8 cellular contexts compared by ENCODE assay signal in the genomic region with DNA sequence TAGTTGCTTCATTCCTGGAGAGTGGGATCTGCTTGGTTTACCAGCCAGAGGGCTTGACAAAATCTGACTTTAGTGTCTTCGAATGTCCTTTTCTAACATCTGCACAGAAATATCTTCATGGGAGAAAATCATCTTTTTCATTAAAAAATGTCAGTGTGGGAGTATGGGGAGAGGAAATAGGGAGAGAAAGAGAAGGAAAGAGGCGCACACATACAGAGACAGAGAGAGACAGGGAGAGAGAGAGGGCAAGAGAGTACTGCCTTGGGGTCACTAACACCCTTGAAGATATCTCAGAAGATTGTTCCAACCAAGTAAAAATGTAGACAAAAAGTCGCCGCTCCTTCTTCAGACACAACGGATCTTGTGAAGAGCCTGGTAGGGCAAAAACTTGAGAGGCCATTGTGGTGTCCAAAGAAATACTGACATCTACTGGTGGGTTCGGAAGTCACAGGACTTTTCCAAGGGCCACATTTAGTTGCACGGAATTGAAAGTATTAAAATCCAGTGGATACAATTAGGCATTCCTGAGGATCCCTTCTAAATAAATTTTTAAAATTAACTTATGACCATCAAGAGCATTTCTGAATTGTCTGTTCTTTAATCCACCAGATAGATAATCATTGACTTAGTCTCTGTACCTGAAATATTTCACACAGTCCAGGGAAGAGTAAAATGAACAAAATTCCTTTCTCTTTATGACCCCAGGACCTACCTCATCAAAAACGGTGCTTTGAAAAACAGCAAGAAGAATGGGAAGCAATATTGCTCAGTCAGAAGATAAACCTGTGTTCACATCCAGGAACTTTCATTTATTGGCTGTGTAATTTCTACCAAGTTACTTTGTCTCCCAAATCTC. TPM values are rescaled to one million over a fixed set of nuclear protein-coding genes. Genes with fewer than 3 reads are reported as not detected.
DNase-seq lines count a peak whose midpoint lies in the region; ATAC-seq and TF ChIP-seq lines count a peak whose summit lies in the region.

No MANE protein-coding gene starts in this region.

- TF ChIP-seq CTCF in AG04450 (IDR thresholded peaks at IDR 0.05; ENCODE audit: low read depth, low read length): peak; percentile 88
- peak; percentile 55 for TF ChIP-seq CTCF in GM12874 (IDR thresholded peaks at IDR 0.05; ENCODE audit: insufficient read depth, low read depth, low read length)
- peak; percentile 81 for TF ChIP-seq CTCF in epithelial cell of esophagus (IDR thresholded peaks at IDR 0.05; ENCODE audit: insufficient read depth, low read depth, low read length, missing control alignments)

- H3K36me3 ChIP-seq in subcutaneous abdominal adipose tissue (ENCODE audit: control insufficient read depth in 5 of 5, insufficient read depth in 5 of 5, low read length in 5 of 5): no peaks in the 10 kb centered on the region

- H3K4me1 ChIP-seq in subcutaneous abdominal adipose tissue (ENCODE audit: control insufficient read depth in 5 of 5, insufficient read depth in 5 of 5, low read length in 5 of 5): peaks cover 2 to 6% (median 5%) of the 10 kb centered on the region in 5 donors

- CTCF ChIA-PET in AG04450 (lab: Charles Lee): interaction anchor here (0.6 to 3.0 kb wide), 16 partner anchors 11 to 440 kb away, joined by 3 to 32 read pairs (median 4); a partner anchor contains a TSS

- H3K4me3 ChIP-seq in AG04450 (ENCODE audit: low read depth, low read length): peak overlapping the region; percentile 35
- no peak overlapping the region for H3K4me3 ChIP-seq in epithelial cell of esophagus (ENCODE audit: low read length)
- peak overlapping the region; percentile 2 to 59 (median 44) for H3K4me3 ChIP-seq in subcutaneous abdominal adipose tissue (ENCODE audit: low read depth in 1 of 5, low read length in 5 of 5)

- H3K9me3 ChIP-seq in AG04450 (ENCODE audit: control insufficient read depth, insufficient read depth, low read length): peaks cover 7% of the 10 kb centered on the region; the same call in 1 of the 2 replicates
- peaks cover 0 to 13% (median 9%) of the 10 kb centered on the region in 5 donors for H3K9me3 ChIP-seq in subcutaneous abdominal adipose tissue (ENCODE audit: control insufficient read depth in 5 of 5, low read length in 5 of 5)

- no peak overlapping the region for H3K27ac ChIP-seq in AG04450 (ENCODE audit: low read depth, low read length)
- H3K27ac ChIP-seq in subcutaneous abdominal adipose tissue (ENCODE audit: low read depth, low read length): no peak overlapping the region

- ATAC-seq in HG03108 (IDR thresholded peaks at IDR 0.05; ENCODE audit: unreplicated experiment): peak; percentile 77

- POLR2A ChIA-PET in AG04450 (lab: Yijun Ruan, JAX): no interaction called here

- peak overlapping the region in 3 of 5 donors; percentile 31 to 64 (median 57) for H3K9ac ChIP-seq in subcutaneous abdominal adipose tissue (ENCODE audit: low read length in 5 of 5)

- no peak for DNase-seq in AG04450 (ENCODE audit: low read depth, low spot score)
- DNase-seq in NCI-H774 (lab: John Stamatoyannopoulos, UW): peak; percentile 25
- DNase-seq in activated CD8-positive, alpha-beta memory T cell treated with anti-CD3 and anti-CD28 coated beads for 4 hours (ENCODE audit: low read depth in 2 of 2): peak; percentile 27 to 28
- peak; percentile 77 for DNase-seq in epithelial cell of esophagus (ENCODE audit: low read depth)
- peak; percentile 82 for DNase-seq in myocyte (ENCODE audit: low read depth)

- H3K27me3 ChIP-seq in AG04450 (ENCODE audit: control insufficient read depth, insufficient read depth, low read length) (no peaks in the 10 kb centered on the region), subcutaneous abdominal adipose tissue (ENCODE audit: control insufficient read depth in 5 of 5, insufficient read depth in 4 of 5, low read length in 5 of 5) (no peaks in the 10 kb centered on the region)

RNA-seq across cellular contexts. Expression of a gene that starts 29.7 kb away (rescaled TPM):
- polyA plus RNA-seq in AG04450 (2011; rRNA removed): 4,126 and 4,378 TPM in 2 replicates
- polyA minus RNA-seq in AG04450 (2011; rRNA and poly(A)+ RNA removed): 4,154 and 5,002 TPM in 2 replicates
- total RNA-seq in myocyte: 1,826 and 1,896 TPM in 2 replicates
- polyA plus RNA-seq in myocyte (2012): 2,428 TPM

RNA-seq across cellular contexts. Expression of a gene that starts 56.2 kb away (rescaled TPM):
- polyA plus RNA-seq in AG04450 (2011; rRNA removed): 5.2 and 7.1 TPM in 2 replicates
- 4.3 and 5.5 TPM in 2 replicates for polyA minus RNA-seq in AG04450 (2011; rRNA and poly(A)+ RNA removed)
- total RNA-seq in myocyte: 2.6 and 5.4 TPM in 2 replicates
- polyA plus RNA-seq in myocyte (2012): 2.1 TPM
